Comparison of ENCODE assay signal across 7 cellular contexts in the genomic region with DNA sequence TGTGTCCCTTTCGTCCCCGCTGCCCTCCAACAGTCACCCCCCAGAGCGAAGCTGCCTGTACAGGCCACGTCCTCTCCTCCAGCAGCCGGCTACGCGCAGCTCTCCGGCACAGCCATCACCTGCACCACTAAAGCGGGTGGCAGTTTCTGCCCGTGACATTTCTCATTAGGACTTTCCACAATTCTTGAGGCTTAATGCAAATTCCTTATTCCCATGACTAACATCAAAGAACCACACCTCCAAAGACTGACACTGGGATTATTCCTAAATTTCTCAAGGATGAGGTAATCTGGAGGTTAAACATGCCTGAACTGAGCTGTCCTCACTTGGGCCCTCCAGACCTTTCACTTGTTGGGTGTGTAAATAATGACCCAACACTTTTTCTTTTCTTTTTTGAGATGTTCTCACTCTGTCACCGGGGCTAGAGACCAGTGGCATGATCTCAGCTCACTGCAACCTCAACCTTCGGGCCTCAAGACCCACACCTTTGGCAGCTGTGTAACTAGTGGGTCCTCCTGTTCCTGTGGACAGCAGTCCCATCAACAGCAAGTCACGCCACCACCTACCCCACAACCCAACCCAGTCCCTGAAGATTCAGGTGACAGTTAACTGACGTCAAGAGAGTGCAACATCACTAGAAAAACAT. TPM values are rescaled to one million over a fixed set of nuclear protein-coding genes. Genes with fewer than 3 reads are reported as not detected.
DNase-seq lines count a peak whose midpoint lies in the region; ATAC-seq lines count a peak whose summit lies in the region.

No MANE protein-coding gene starts in this region.

- H3K36me3 ChIP-seq in SJCRH30 (peaks cover 3% of the 10 kb centered on the region), esophagus (ENCODE audit: control insufficient read depth in 2 of 2, insufficient read depth in 2 of 2, low read length in 1 of 2) (no peaks in the 10 kb centered on the region)

- 57 to 61% methylated on average over 14 of the region's 14 CpGs for WGBS in esophagus, 2 donors

- H3K27me3 ChIP-seq in SJCRH30 (no peaks in the 10 kb centered on the region), esophagus (ENCODE audit: control insufficient read depth in 1 of 2, insufficient read depth in 2 of 2, low read length in 2 of 2) (no peaks in the 10 kb centered on the region)

- DNase-seq in ELF-1 (ENCODE audit: low read depth, low spot score) (peak; percentile 62), SJCRH30 (peak; percentile 46 to 51), renal cortical epithelial cell (ENCODE audit: low read depth) (peak; percentile 69), T1000 (lab: John Stamatoyannopoulos, UW) (no peak)

- H3K4me3 ChIP-seq in SJCRH30 (no peak overlapping the region), esophagus (ENCODE audit: low read depth in 1 of 2, low read length in 2 of 2) (peak overlapping the region in 1 of 2 donors; percentile 23)

- no peak for ATAC-seq in HG02852 (IDR thresholded peaks at IDR 0.05; ENCODE audit: unreplicated experiment)
- ATAC-seq in HG02938 (IDR thresholded peaks at IDR 0.05; ENCODE audit: unreplicated experiment) = no peak

- H3K4me1 ChIP-seq in SJCRH30 = peaks cover 32% of the 10 kb centered on the region
- peaks cover 19 to 39% of the 10 kb centered on the region in 2 donors for H3K4me1 ChIP-seq in esophagus (ENCODE audit: control insufficient read depth in 2 of 2, insufficient read depth in 2 of 2, low read length in 1 of 2)

- H3K9me3 ChIP-seq in SJCRH30 (replicated peaks) = no peaks in the 10 kb centered on the region
- H3K9me3 ChIP-seq in esophagus (ENCODE audit: control insufficient read depth in 2 of 2, insufficient read depth in 1 of 2, low read depth in 1 of 2, low read length in 1 of 2) = no peaks in the 10 kb centered on the region

- H3K27ac ChIP-seq in SJCRH30 = peak overlapping the region; percentile 67
- peak overlapping the region; percentile 86 to 90 for H3K27ac ChIP-seq in esophagus (ENCODE audit: low read depth in 2 of 2, low read length in 1 of 2)

RNA-seq across cellular contexts. Expression of a gene that starts 11.7 kb away (rescaled TPM):
- total RNA-seq in SJCRH30 (2014; rRNA removed; shearing (Covaris generic)) = 105 and 116 TPM in 2 replicates
- 10 to 100 TPM; 37.1 to 73.5 TPM for polyA plus RNA-seq in esophagus
- total RNA-seq in renal cortical epithelial cell = 32.3 and 96.9 TPM in 2 replicates

RNA-seq across cellular contexts. Expression of a gene that starts 29.5 kb away (rescaled TPM):
- total RNA-seq in SJCRH30 (2014; rRNA removed; shearing (Covaris generic)) = 137 and 161 TPM in 2 replicates
- 10 to 100 TPM; 41.9 to 89.3 TPM for polyA plus RNA-seq in esophagus
- total RNA-seq in renal cortical epithelial cell = 114 and 152 TPM in 2 replicates
